20 cellular contexts compared by ENCODE assay signal in the genomic region with DNA sequence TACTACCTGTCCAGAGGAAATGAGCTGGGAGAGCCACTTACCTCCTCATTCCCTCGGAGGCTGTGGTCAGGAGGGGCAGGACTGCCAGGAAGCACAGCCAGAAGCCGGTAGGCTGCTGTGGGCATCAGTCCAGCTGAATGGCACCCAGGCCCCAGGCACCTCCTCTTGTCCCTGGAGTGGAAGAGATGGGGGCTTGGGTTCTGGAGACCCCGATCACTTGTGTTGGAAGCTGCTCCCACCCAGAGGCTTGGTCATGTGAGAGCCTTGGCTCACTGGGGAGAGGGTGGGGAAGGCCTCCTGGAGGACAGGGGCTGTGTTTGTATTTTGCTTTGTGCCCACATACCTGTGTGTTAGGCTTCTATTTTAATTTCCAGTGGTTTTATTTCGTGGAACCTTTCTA.
A peak's percentile ranks its signal among the peaks of the same experiment; 100 is the strongest.
DNase-seq lines count a peak whose midpoint lies in the region; ATAC-seq, FAIRE-seq and TF ChIP-seq lines count a peak whose summit lies in the region.
"Had no signal": no experiment of that assay in that cellular context is flagged by ENCODE, and none has a peak within 500 bp of the region (broad histone marks: within the 10 kb centered on the region; RNA-seq: fewer than 3 reads in every experiment).

No MANE protein-coding gene starts in this region.

- H3K27me3 ChIP-seq in right atrium auricular region (no peaks in the 10 kb centered on the region), right cardiac atrium (ENCODE audit: control insufficient read depth, insufficient read depth) (no peaks in the 10 kb centered on the region), aorta (ENCODE audit: control insufficient read depth in 1 of 2, insufficient read depth in 2 of 2, low read length in 1 of 2) (no peaks in the 10 kb centered on the region)
- H3K27me3 ChIP-seq: BLaER1 treated with 17β-estradiol and CSF1 and Interleukin-3, amounts not matched to agents 10 nM and 100 nM had no signal

- intact Hi-C loops in right cardiac atrium (cut with DNase I), result loop anchor here in 1 of 4 donors (10.0 kb wide), 1 partner anchor 58 kb away; no protein-coding TSS in a partner anchor
- intact Hi-C loops in aorta (cut with DNase I), result no loop called here

- ATAC-seq in right cardiac atrium (no peak), aorta (ENCODE audit: low FRiP score) (peak; percentile 43)
- ATAC-seq: A549; CD8-positive, alpha-beta T cell had no signal

- WGBS in right cardiac atrium, result 73% methylated on average over 4 of the region's 4 CpGs
- WGBS in aorta, 2 donors, result 64 to 73% methylated on average over 4 of the region's 4 CpGs

- no peaks in the 10 kb centered on the region for H3K4me1 ChIP-seq in right atrium auricular region
- no peaks in the 10 kb centered on the region for H3K4me1 ChIP-seq in right cardiac atrium (ENCODE audit: control insufficient read depth, insufficient read depth, low read length)
- no peaks in the 10 kb centered on the region for H3K4me1 ChIP-seq in aorta (ENCODE audit: control insufficient read depth in 1 of 2, insufficient read depth in 2 of 2, low read length in 2 of 2)
- H3K4me1 ChIP-seq: A549 had no signal

- no peaks in the 10 kb centered on the region for H3K9me3 ChIP-seq in right atrium auricular region
- no peaks in the 10 kb centered on the region for H3K9me3 ChIP-seq in right cardiac atrium (ENCODE audit: control insufficient read depth, low read length)
- H3K9me3 ChIP-seq in aorta (ENCODE audit: control insufficient read depth, low read length), result no peaks in the 10 kb centered on the region
- H3K9me3 ChIP-seq: A549, Caco-2 had no signal

- DNase-seq in DMS53 (lab: John Stamatoyannopoulos, UW) (peak; percentile 55), DMS53 treated with DMSO at 0.1 percent for 48 hours (lab: John Stamatoyannopoulos, UW; ENCODE audit: unreplicated experiment) (no peak), right atrium auricular region (ENCODE audit: low spot score) (peak; percentile 52), right cardiac atrium (no peak), aorta (no peak), RCC 7860 (ENCODE audit: low spot score) (no peak)
- DNase-seq: AML-193; Caco-2; Calu3; CD4-positive, alpha-beta T cell; CD8-positive, alpha-beta T cell; DMS79 treated with DMSO at 0.1 percent for 48 hours; GF-D8 had no signal

- no peak overlapping the region for H3K27ac ChIP-seq in right atrium auricular region
- no peak overlapping the region for H3K27ac ChIP-seq in right cardiac atrium (ENCODE audit: low read length)
- no peak overlapping the region for H3K27ac ChIP-seq in aorta (ENCODE audit: low read depth in 1 of 2, low read length in 2 of 2)
- H3K27ac ChIP-seq: 22Rv1; A549; BLaER1 treated with 17β-estradiol and CSF1 and Interleukin-3, amounts not matched to agents 10 nM and 100 nM; C4-2B had no signal

- TF ChIP-seq CTCF in right atrium auricular region (IDR thresholded peaks at IDR 0.05), result no peak

- no peak for FAIRE-seq in RCC 7860 (lab: Jason Lieb, UNC)
- FAIRE-seq: A549, D721Med, G401.6, GM12891 had no signal

- no peaks in the 10 kb centered on the region for H3K36me3 ChIP-seq in right atrium auricular region
- H3K36me3 ChIP-seq in aorta (ENCODE audit: control insufficient read depth in 1 of 2, insufficient read depth in 2 of 2, low read length in 1 of 2), result no peaks in the 10 kb centered on the region
- H3K36me3 ChIP-seq: BLaER1 treated with 17β-estradiol and CSF1 and Interleukin-3, amounts not matched to agents 10 nM and 100 nM had no signal

- H3K4me3 ChIP-seq in right atrium auricular region (no peak overlapping the region), right cardiac atrium (ENCODE audit: low read length) (no peak overlapping the region), aorta (ENCODE audit: low read length in 2 of 2) (no peak overlapping the region)
- H3K4me3 ChIP-seq: A549; BLaER1 treated with 17β-estradiol and CSF1 and Interleukin-3, amounts not matched to agents 10 nM and 100 nM had no signal

Comparison
In these comparisons a context has a peak if more than half of its experiments do, and no peak if none do; other contexts are left out.
1. DNase-seq: peak in DMS53 (single experiment) and right atrium auricular region (single experiment); none in DMS53 treated with DMSO at 0.1 percent for 48 hours (single experiment), right cardiac atrium (0 of 3), aorta (0 of 2) and RCC 7860 (single experiment).